19 cellular contexts compared by ENCODE assay signal in the genomic region with DNA sequence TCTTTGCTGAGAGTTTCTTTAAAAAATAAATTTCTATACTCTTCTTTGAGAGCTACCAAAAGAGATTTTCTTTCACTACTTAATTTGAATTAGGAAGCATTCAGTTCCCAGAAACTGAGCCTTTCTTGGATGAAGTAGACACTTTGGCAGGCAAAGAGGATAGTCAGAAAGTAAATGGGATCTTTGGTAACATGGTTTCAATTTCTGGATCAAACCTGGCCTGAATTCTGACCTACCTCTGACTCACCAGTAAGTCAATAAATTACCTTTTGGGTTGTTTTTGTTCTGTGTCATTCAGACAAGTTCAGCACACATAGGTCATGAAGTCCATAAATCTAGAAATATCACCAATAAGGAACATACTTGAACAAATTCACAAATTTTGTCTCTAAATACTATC. TPM values are rescaled to one million over a fixed set of nuclear protein-coding genes. Genes with fewer than 3 reads are reported as not detected.
DNase-seq lines count a peak whose midpoint lies in the region; ATAC-seq and TF ChIP-seq lines count a peak whose summit lies in the region.
"Had no signal": no experiment of that assay in that cellular context is flagged by ENCODE, and none has a peak within 500 bp of the region (broad histone marks: within the 10 kb centered on the region; RNA-seq: fewer than 3 reads in every experiment).

No MANE protein-coding gene starts in this region.

- H3K9me3 Mint-ChIP-seq in brain = no peaks in the 10 kb centered on the region
- H3K9me3 Mint-ChIP-seq: activated CD4-positive, alpha-beta T cell treated with anti-CD3 and anti-CD28 coated beads, Interleukin-2, amount 10 ng/mL, durations not matched to agents 7 days and 5 days; activated T-helper 1 cell treated with anti-CD3 and anti-CD28 coated beads, Interleukin-12 subunit alpha, Interleukin-12 subunit beta, Interleukin-2, Interleukin-4 antibody, amounts not matched to agents 30 ng/mL and 10 ng/mL and 1 ng/mL, durations not matched to agents 14 hours and 24 hours and 36 hours; natural killer cell; stimulated activated naive CD8-positive, alpha-beta T cell treated with anti-CD3 and anti-CD28 coated beads, Interleukin-15, Interleukin-2, amounts not matched to agents 100 ng/mL and 50 ng/mL, for 24 hours had no signal

- peaks cover 3% of the 10 kb centered on the region for H3K27me3 Mint-ChIP-seq in brain
- H3K27me3 Mint-ChIP-seq: stimulated activated naive CD8-positive, alpha-beta T cell treated with anti-CD3 and anti-CD28 coated beads, Interleukin-15, Interleukin-2, amounts not matched to agents 100 ng/mL and 50 ng/mL, for 24 hours had no signal

- TF ChIP-seq CTCF in brain (conservative IDR thresholded peaks at IDR 0.05) = no peak

- no peaks in the 10 kb centered on the region for H3K36me3 Mint-ChIP-seq in brain
- H3K36me3 Mint-ChIP-seq: CD14-positive monocyte, natural killer cell had no signal

- H3K4me3 Mint-ChIP-seq in brain = no peak overlapping the region
- H3K4me3 Mint-ChIP-seq: activated CD4-positive, alpha-beta T cell treated with anti-CD3 and anti-CD28 coated beads, Interleukin-2, amount 10 ng/mL, durations not matched to agents 7 days and 5 days; activated T-helper 1 cell treated with anti-CD3 and anti-CD28 coated beads, Interleukin-12 subunit alpha, Interleukin-12 subunit beta, Interleukin-2, Interleukin-4 antibody, amounts not matched to agents 30 ng/mL and 10 ng/mL and 1 ng/mL, durations not matched to agents 14 hours and 24 hours and 36 hours; CD14-positive monocyte; natural killer cell; stimulated activated naive CD8-positive, alpha-beta T cell treated with anti-CD3 and anti-CD28 coated beads, Interleukin-15, Interleukin-2, amounts not matched to agents 100 ng/mL and 50 ng/mL, for 24 hours had no signal

- peaks cover 32% of the 10 kb centered on the region for H3K4me1 Mint-ChIP-seq in brain
- H3K4me1 Mint-ChIP-seq: activated CD4-positive, alpha-beta T cell treated with anti-CD3 and anti-CD28 coated beads, Interleukin-2, amount 10 ng/mL, durations not matched to agents 7 days and 5 days; CD14-positive monocyte; natural killer cell had no signal

- DNase-seq in HT1080 (ENCODE audit: low read depth) (peak; percentile 52), glomerular visceral epithelial cell (ENCODE audit: extremely low spot score) (peak; percentile 51), stromal cell of bone marrow (ENCODE audit: low read depth) (peak; percentile 56), NCI-H1092 treated with DMSO at 0.1 percent for 48 hours (lab: John Stamatoyannopoulos, UW) (no peak), occipital lobe (lab: John Stamatoyannopoulos, UW) (no peak), NCI-H748 (lab: John Stamatoyannopoulos, UW; ENCODE audit: unreplicated experiment) (no peak)
- DNase-seq: activated CD4-positive, alpha-beta T cell treated with anti-CD3 and anti-CD28 coated beads, Interleukin-2, amount 10 ng/mL, durations not matched to agents 7 days and 5 days; amniotic stem cell; GDM1; left ventricle myocardium superior; natural killer cell; NCI-H2029 treated with DMSO at 0.1 percent for 48 hours; NCI-H82; right lobe of liver had no signal

- no peak for ATAC-seq in GM18511 (IDR thresholded peaks at IDR 0.05; ENCODE audit: unreplicated experiment)
- ATAC-seq: left ventricle myocardium superior, natural killer cell had no signal

- H3K27ac Mint-ChIP-seq in brain = peak overlapping the region in 3 of 5 experiments; percentile 45 to 84 (median 64)
- H3K27ac Mint-ChIP-seq: activated CD4-positive, alpha-beta T cell treated with anti-CD3 and anti-CD28 coated beads, Interleukin-2, amount 10 ng/mL, durations not matched to agents 7 days and 5 days; activated T-helper 1 cell treated with anti-CD3 and anti-CD28 coated beads, Interleukin-12 subunit alpha, Interleukin-12 subunit beta, Interleukin-2, Interleukin-4 antibody, amounts not matched to agents 30 ng/mL and 10 ng/mL and 1 ng/mL, durations not matched to agents 14 hours and 24 hours and 36 hours; CD14-positive monocyte; natural killer cell; stimulated activated naive CD8-positive, alpha-beta T cell treated with anti-CD3 and anti-CD28 coated beads, Interleukin-15, Interleukin-2, amounts not matched to agents 100 ng/mL and 50 ng/mL, for 24 hours had no signal

RNA-seq across cellular contexts. Expression of a gene that starts 26.8 kb away (rescaled TPM):
- total RNA-seq in HT1080 (2014; rRNA removed; shearing (Covaris generic)) = not detected in 2 replicates
- polyA plus RNA-seq in HT1080 (2015; cell fraction: cytosol; rRNA removed) = 0.08 TPM in 1 of 2 replicates, not detected in the other
- 0.10 TPM in 1 of 2 replicates, not detected in the other for polyA plus RNA-seq in HT1080 (2015; cell fraction: nucleus; rRNA removed)
- polyA plus RNA-seq in brain (ENCODE audit: insufficient read depth, low read depth, low replicate concordance) = 2.3 TPM
- 3.4 TPM for total RNA-seq in occipital lobe
- total RNA-seq: activated CD4-positive, alpha-beta T cell treated with anti-CD3 and anti-CD28 coated beads, Interleukin-2, amount 10 ng/mL, durations not matched to agents 7 days and 5 days; activated T-helper 1 cell treated with anti-CD3 and anti-CD28 coated beads, Interleukin-12 subunit alpha, Interleukin-12 subunit beta, Interleukin-2, Interleukin-4 antibody, amounts not matched to agents 30 ng/mL and 10 ng/mL and 1 ng/mL, durations not matched to agents 14 hours and 24 hours and 36 hours; left ventricle myocardium superior; natural killer cell; right lobe of liver had no signal
- polyA plus RNA-seq: CD14-positive monocyte had no signal

Comparison
In these comparisons a context has a peak if more than half of its experiments do, and no peak if none do; other contexts are left out.
1. DNase-seq: peak in HT1080 (single experiment), glomerular visceral epithelial cell (single experiment) and stromal cell of bone marrow (single experiment); none in NCI-H1092 treated with DMSO at 0.1 percent for 48 hours (single experiment), occipital lobe (single experiment) and NCI-H748 (single experiment).